1 cellular context compared by ENCODE assay signal in the genomic region with DNA sequence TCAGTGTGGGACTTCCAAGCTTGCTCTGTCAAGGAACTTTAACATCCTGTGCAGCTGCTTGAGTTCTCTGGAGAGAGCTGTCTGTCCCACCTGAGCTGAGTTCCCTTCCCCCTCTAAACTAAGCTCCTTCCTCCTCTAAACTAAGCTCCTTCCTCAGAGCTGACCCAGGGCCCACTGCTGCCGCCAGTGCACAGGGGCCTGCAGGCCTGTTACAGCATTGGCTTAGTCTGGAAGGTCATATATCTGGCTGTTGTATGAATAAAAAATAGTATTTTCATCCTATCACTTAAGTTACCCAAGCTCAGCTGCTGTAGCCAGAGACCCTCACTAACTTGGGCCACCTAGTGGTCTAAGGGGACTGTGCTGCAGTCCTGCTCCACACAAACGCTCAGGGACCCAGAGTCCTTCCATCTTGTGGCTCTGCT.
TF ChIP-seq lines count a peak whose summit lies in the region.

No MANE protein-coding gene starts in this region.

TF ChIP-seq in IMR-90, 13 proteins besides CTCF, POLR2A, EP300 and RAD21 (continued from another document):
- TF ChIP-seq RFX5 (IDR thresholded peaks at IDR 0.05; ENCODE audit: low read depth, low read length) = no peak
- TF ChIP-seq SMC3 (IDR thresholded peaks at IDR 0.05; ENCODE audit: low read depth, low read length) = no peak
- TF ChIP-seq MAFK (IDR thresholded peaks at IDR 0.05; ENCODE audit: low read depth, low read length) = no peak
- TF ChIP-seq FOS (IDR thresholded peaks at IDR 0.05; ENCODE audit: low read depth, low read length) = no peak
- no peak for TF ChIP-seq MXI1 (IDR thresholded peaks at IDR 0.05; ENCODE audit: borderline replicate concordance, low read depth, low read length)
- no peak for TF ChIP-seq BHLHE40 (IDR thresholded peaks at IDR 0.05; ENCODE audit: low read depth, low read length)
- no peak for TF ChIP-seq NFE2L2 (IDR thresholded peaks at IDR 0.05; ENCODE audit: low read depth, low read length)
- TF ChIP-seq, protein P1, sequence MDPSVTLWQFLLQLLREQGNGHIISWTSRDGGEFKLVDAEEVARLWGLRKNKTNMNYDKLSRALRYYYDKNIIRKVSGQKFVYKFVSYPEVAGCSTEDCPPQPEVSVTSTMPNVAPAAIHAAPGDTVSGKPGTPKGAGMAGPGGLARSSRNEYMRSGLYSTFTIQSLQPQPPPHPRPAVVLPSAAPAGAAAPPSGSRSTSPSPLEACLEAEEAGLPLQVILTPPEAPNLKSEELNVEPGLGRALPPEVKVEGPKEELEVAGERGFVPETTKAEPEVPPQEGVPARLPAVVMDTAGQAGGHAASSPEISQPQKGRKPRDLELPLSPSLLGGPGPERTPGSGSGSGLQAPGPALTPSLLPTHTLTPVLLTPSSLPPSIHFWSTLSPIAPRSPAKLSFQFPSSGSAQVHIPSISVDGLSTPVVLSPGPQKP (IDR thresholded peaks at IDR 0.05; ENCODE audit: borderline replicate concordance, low read depth, low read length) = no peak
- TF ChIP-seq CEBPB (IDR thresholded peaks at IDR 0.05; ENCODE audit: low read depth, low read length) = no peak
- TF ChIP-seq MAZ (IDR thresholded peaks at IDR 0.05; ENCODE audit: borderline replicate concordance, low read depth, low read length) = no peak
